Comparison of ENCODE assay signal across 1 cellular context in genomic region chr13:40981361-40981760, GRCh38.
TF ChIP-seq lines count a peak whose summit lies in the region.

No MANE protein-coding gene starts in this region.

TF ChIP-seq in K562, 482 proteins besides CTCF, POLR2A, EP300 and RAD21 (continued from another document and continues in another):
- no peak for TF ChIP-seq ZHX1 (conservative IDR thresholded peaks at IDR 0.05; ENCODE audit: low read length)
- TF ChIP-seq MNT (conservative IDR thresholded peaks at IDR 0.05) = 0 out of 4 replicates have a peak, but pooled peaks of 1 of the 2 experiments have one; percentile 38
- TF ChIP-seq ZNF695 (CRISPR knock-in tag; IDR thresholded peaks at IDR 0.05) = no peak
- TF ChIP-seq SMARCA4 (IDR thresholded peaks at IDR 0.05) = 0 out of 2 replicates have a peak, but pooled peaks have one; percentile 15
- TF ChIP-seq PYGO2 (tag; IDR thresholded peaks at IDR 0.05) = no peak
- no peak for TF ChIP-seq THRAP3 (IDR thresholded peaks at IDR 0.05; ENCODE audit: borderline replicate concordance)
- TF ChIP-seq ZFX (CRISPR knock-in tag; IDR thresholded peaks at IDR 0.05) = no peak
- no peak for TF ChIP-seq KLF13 (tag; IDR thresholded peaks at IDR 0.05; ENCODE audit: borderline replicate concordance, low read depth)
- TF ChIP-seq MCM3 (IDR thresholded peaks at IDR 0.05) = no peak
- no peak for TF ChIP-seq KDM5B (IDR thresholded peaks at IDR 0.05; ENCODE audit: insufficient replicate concordance, low read depth, low read length)
- no peak for TF ChIP-seq EZH2 (IDR thresholded peaks at IDR 0.05; ENCODE audit: borderline replicate concordance, low read depth, low read length)
- no peak for TF ChIP-seq ZNF165 (CRISPR knock-in tag; IDR thresholded peaks at IDR 0.05; ENCODE audit: borderline replicate concordance)
- TF ChIP-seq SNAPC5 (CRISPR knock-in tag; IDR thresholded peaks at IDR 0.05) = no peak
- no peak for TF ChIP-seq E2F4 (CRISPR knock-in tag; IDR thresholded peaks at IDR 0.05; ENCODE audit: low read depth)
- no peak for TF ChIP-seq NCOA1 (IDR thresholded peaks at IDR 0.05; ENCODE audit: low read depth)
- no peak for TF ChIP-seq POLR3G (IDR thresholded peaks at IDR 0.05; ENCODE audit: extremely low read depth, insufficient read length, insufficient replicate concordance)
- no peak for TF ChIP-seq TSHZ1 (CRISPR knock-in tag; IDR thresholded peaks at IDR 0.05)
- TF ChIP-seq NUFIP1 (IDR thresholded peaks at IDR 0.05; ENCODE audit: partially characterized antibody) = no peak
- TF ChIP-seq ZNF449 (CRISPR knock-in tag; IDR thresholded peaks at IDR 0.05) = no peak
- no peak for TF ChIP-seq THRB (CRISPR knock-in tag; conservative IDR thresholded peaks at IDR 0.05)
- TF ChIP-seq XRCC3 (IDR thresholded peaks at IDR 0.05) = no peak
- no peak for TF ChIP-seq MYBL2 (IDR thresholded peaks at IDR 0.05; ENCODE audit: low read depth)
- TF ChIP-seq MYBL2 (CRISPR knock-in tag; IDR thresholded peaks at IDR 0.05; ENCODE audit: borderline replicate concordance) = no peak
- TF ChIP-seq ZFPM2 (CRISPR knock-in tag; IDR thresholded peaks at IDR 0.05) = no peak
- no peak for TF ChIP-seq NFE2 (IDR thresholded peaks at IDR 0.05; ENCODE audit: low read depth)
- TF ChIP-seq RBM15 (IDR thresholded peaks at IDR 0.05; ENCODE audit: insufficient read depth, low read length) = no peak
- TF ChIP-seq PBX2 (CRISPR knock-in tag; IDR thresholded peaks at IDR 0.05; ENCODE audit: low read depth) = no peak
- TF ChIP-seq PBX2 (tag; conservative IDR thresholded peaks at IDR 0.05; ENCODE audit: low read depth) = peak; percentile 53
- no peak for TF ChIP-seq CBX3 (IDR thresholded peaks at IDR 0.05; ENCODE audit: borderline replicate concordance in 1 of 2, low read length in 2 of 2)
- TF ChIP-seq ZNF253 (CRISPR knock-in tag; conservative IDR thresholded peaks at IDR 0.05) = no peak
- TF ChIP-seq PTBP1 (IDR thresholded peaks at IDR 0.05; ENCODE audit: low read depth, low read length) = no peak
- no peak for TF ChIP-seq E2F5 (CRISPR knock-in tag; IDR thresholded peaks at IDR 0.05)
- no peak for TF ChIP-seq SAP30 (IDR thresholded peaks at IDR 0.05; ENCODE audit: borderline replicate concordance, insufficient read depth, low read depth, low read length, poor library complexity, severe bottlenecking)
- TF ChIP-seq NEUROD1 (IDR thresholded peaks at IDR 0.05; ENCODE audit: borderline replicate concordance, low read depth, low read length, partially characterized antibody) = no peak
- TF ChIP-seq TCFL5 (CRISPR knock-in tag; conservative IDR thresholded peaks at IDR 0.05) = no peak
- TF ChIP-seq RBM22 (IDR thresholded peaks at IDR 0.05; ENCODE audit: low read depth, low read length, poor library complexity, severe bottlenecking) = no peak
- no peak for TF ChIP-seq HOMEZ (CRISPR knock-in tag; IDR thresholded peaks at IDR 0.05)
- no peak for TF ChIP-seq TBP (optimal IDR thresholded peaks at IDR 0.05; ENCODE audit: low read depth, low read length)
- 0 out of 2 replicates have a peak, but pooled peaks have one; percentile 49 for TF ChIP-seq ZNF584 (CRISPR knock-in tag; IDR thresholded peaks at IDR 0.05; ENCODE audit: low read depth)
- TF ChIP-seq SMAD2 (IDR thresholded peaks at IDR 0.05; ENCODE audit: low read depth, low read length) = no peak
- peak; percentile 26; the same call in 1 of the 2 replicates for TF ChIP-seq MITF (IDR thresholded peaks at IDR 0.05)
